ENCODE assay signal across 1 cellular context in the genomic region with DNA sequence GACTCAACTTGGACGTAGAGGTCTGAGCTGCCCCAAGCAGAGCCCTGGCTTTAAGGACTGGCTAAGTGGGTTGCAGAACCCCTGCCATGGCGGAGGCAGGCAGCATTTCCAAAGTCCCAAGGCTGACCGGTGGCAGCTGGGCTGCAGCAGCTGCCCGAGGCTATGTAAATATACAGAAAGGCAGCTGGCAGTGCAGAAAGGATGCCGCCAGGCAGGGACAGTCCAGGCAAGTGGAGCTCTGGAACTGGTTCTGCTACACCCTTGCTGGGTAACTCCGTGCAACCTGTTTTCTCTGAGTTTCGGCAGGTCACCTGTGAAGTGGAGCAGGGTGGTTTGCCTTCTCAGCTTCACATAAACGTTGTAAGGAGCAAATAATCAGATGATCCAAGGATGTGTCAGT.
TF ChIP-seq lines count a peak whose summit lies in the region.

No MANE protein-coding gene starts in this region.

TF ChIP-seq in HepG2, 621 proteins besides CTCF, POLR2A, EP300 and RAD21 (continued from another document):
- TF ChIP-seq HIC2 (CRISPR knock-in tag; IDR thresholded peaks at IDR 0.05; ENCODE audit: low read depth) (peak; percentile 81), RARG (CRISPR knock-in tag; IDR thresholded peaks at IDR 0.05; ENCODE audit: low read depth) (no peak), AGO2 (optimal IDR thresholded peaks at IDR 0.05; ENCODE audit: low read depth, low read length) (peak; percentile 29)
TF ChIP-seq in HepG2: peak in this region for 4.
